ENCODE assay signal across 15 cellular contexts in the genomic region with DNA sequence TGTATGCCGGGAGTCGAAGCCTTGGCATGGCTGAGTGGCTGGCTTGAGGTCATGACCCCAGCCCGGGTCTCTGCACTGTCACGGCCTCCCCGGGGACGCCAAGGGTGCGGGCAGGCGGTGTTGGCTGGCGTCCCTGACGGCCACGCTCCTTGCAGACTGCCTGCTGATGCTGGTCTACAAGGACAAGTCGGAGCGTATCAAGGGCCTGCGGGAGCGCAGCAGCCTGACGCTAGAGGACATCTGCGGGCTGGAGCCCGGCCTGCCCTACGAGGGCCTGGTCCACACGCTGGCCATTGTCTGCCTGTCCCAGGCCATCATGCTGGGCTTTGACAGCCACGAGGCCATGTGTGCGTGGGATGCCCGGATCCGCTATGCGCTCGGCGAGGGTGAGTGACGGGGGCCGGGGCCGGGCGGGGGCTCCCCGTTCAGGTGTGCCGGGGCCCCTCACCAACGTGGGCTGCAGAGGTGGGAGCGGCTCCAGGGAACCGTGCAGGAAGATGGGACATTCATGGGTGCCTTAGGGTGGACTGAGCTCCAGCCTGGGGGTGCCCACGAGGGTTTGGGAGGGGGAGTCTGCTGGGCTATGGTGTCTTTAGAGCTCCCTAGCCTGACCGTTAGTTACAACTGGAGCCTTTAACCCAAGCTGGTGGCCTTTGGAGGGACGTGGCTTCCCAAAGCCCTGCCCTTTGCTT. TPM values are rescaled to one million over a fixed set of nuclear protein-coding genes. Genes with fewer than 3 reads are reported as not detected.
DNase-seq lines count a peak whose midpoint lies in the region; ATAC-seq and TF ChIP-seq lines count a peak whose summit lies in the region.
"Had no signal": no experiment of that assay in that cellular context is flagged by ENCODE, and none has a peak within 500 bp of the region (broad histone marks: within the 10 kb centered on the region; RNA-seq: fewer than 3 reads in every experiment).

No MANE protein-coding gene starts in this region.

- H3K79me1 ChIP-seq in trophoblast cell (ENCODE audit: low read length), result no peaks in the 10 kb centered on the region

- DNase-seq in GM23338 (ENCODE audit: low spot score) (no peak), epithelial cell of esophagus (ENCODE audit: low read depth) (peak; percentile 47), right atrium auricular region (ENCODE audit: low spot score) (no peak), GM13976 (ENCODE audit: low spot score) (no peak), trophoblast cell (no peak)
- DNase-seq: CD4-positive, alpha-beta memory T cell; NCI-H1436; NCI-H2081; NCI-H510A treated with DMSO at 0.1 percent for 48 hours; SJCRH30 had no signal

- no peak overlapping the region for H3K4me3 Mint-ChIP-seq in GM23338
- H3K4me3 Mint-ChIP-seq: CD4-positive, alpha-beta memory T cell had no signal

- peaks cover 48% of the 10 kb centered on the region for H3K27me3 Mint-ChIP-seq in GM23338 (ENCODE audit: insufficient read depth, low read depth, poor library complexity)

- H4K12ac ChIP-seq in trophoblast cell (ENCODE audit: low read depth, low read length), result no peak overlapping the region

- H3K4ac ChIP-seq in trophoblast cell (ENCODE audit: low read depth, low read length), result no peak overlapping the region

- in situ Hi-C loops in GM13976 (cut with MboI; ENCODE audit: low sequenced_read_pairs, unreplicated experiment), result no loop called here

- H3K27me3 ChIP-seq in GM23338 (ENCODE audit: insufficient read depth) (peaks cover 17% of the 10 kb centered on the region), right atrium auricular region (no peaks in the 10 kb centered on the region), parathyroid adenoma (ENCODE audit: control insufficient read depth, insufficient read depth, low read length) (no peaks in the 10 kb centered on the region), trophoblast cell (ENCODE audit: insufficient read depth, low read length) (no peaks in the 10 kb centered on the region)
- H3K27me3 ChIP-seq: SJCRH30 had no signal

- no peaks in the 10 kb centered on the region for H4K20me1 ChIP-seq in GM23338 (replicated peaks; ENCODE audit: insufficient read depth)

- WGBS in trophoblast cell (ENCODE audit: extremely low coverage, insufficient coverage, insufficient read length), result no CpG with 5 or more reads among the region's 39 CpGs

- no peak overlapping the region for H2BK5ac ChIP-seq in trophoblast cell (ENCODE audit: low read depth, low read length, poor library complexity)

- H3K23ac ChIP-seq in trophoblast cell (ENCODE audit: low read length), result no peak overlapping the region

- H3F3A ChIP-seq in GM23338 (replicated peaks; ENCODE audit: low read depth), result no peaks in the 10 kb centered on the region

- H3K27ac Mint-ChIP-seq in GM23338, result no peak overlapping the region
- H3K27ac Mint-ChIP-seq: CD4-positive, alpha-beta memory T cell had no signal

- no peak overlapping the region for H3K27ac ChIP-seq in GM23338 (ENCODE audit: low read depth)
- H3K27ac ChIP-seq in right atrium auricular region, result peak overlapping the region; percentile 29 to 77
- peak overlapping the region; percentile 8 for H3K27ac ChIP-seq in parathyroid adenoma
- no peak overlapping the region for H3K27ac ChIP-seq in trophoblast cell (ENCODE audit: low read depth, low read length)
- H3K27ac ChIP-seq: SJCRH30 had no signal

- no peaks in the 10 kb centered on the region for H3K36me3 Mint-ChIP-seq in GM23338 (ENCODE audit: low read depth)
- H3K36me3 Mint-ChIP-seq: CD4-positive, alpha-beta memory T cell had no signal

- H3K4me1 Mint-ChIP-seq in GM23338, result peaks cover 3% of the 10 kb centered on the region; the same call in 1 of the 3 replicates
- H3K4me1 Mint-ChIP-seq: CD4-positive, alpha-beta memory T cell had no signal

- H3K4me3 ChIP-seq in GM23338, result no peak overlapping the region
- H3K4me3 ChIP-seq in epithelial cell of esophagus (ENCODE audit: low read length), result no peak overlapping the region
- no peak overlapping the region for H3K4me3 ChIP-seq in right atrium auricular region
- H3K4me3 ChIP-seq in parathyroid adenoma (ENCODE audit: low read depth, low read length), result no peak overlapping the region
- no peak overlapping the region for H3K4me3 ChIP-seq in trophoblast cell (ENCODE audit: low read depth, low read length)
- H3K4me3 ChIP-seq: SJCRH30 had no signal

- no peaks in the 10 kb centered on the region for H3K79me2 ChIP-seq in GM23338 (replicated peaks; ENCODE audit: insufficient read depth)
- no peaks in the 10 kb centered on the region for H3K79me2 ChIP-seq in parathyroid adenoma
- no peaks in the 10 kb centered on the region for H3K79me2 ChIP-seq in trophoblast cell (ENCODE audit: control insufficient read depth, insufficient read depth, low read length, poor library complexity)

- ATAC-seq in GM23338 (peak; percentile 21; the same call in 2 of the 3 replicates), GM21423 (IDR thresholded peaks at IDR 0.05; ENCODE audit: unreplicated experiment) (no peak), HG02981 (IDR thresholded peaks at IDR 0.05; ENCODE audit: unreplicated experiment) (no peak)
- ATAC-seq: HCT116 had no signal

- TF ChIP-seq CTCF in GM23338 (conservative IDR thresholded peaks at IDR 0.05; ENCODE audit: low read depth in 2 of 2), result no peak
- TF ChIP-seq CTCF in epithelial cell of esophagus (IDR thresholded peaks at IDR 0.05; ENCODE audit: insufficient read depth, low read depth, low read length, missing control alignments), result no peak
- TF ChIP-seq CTCF in right atrium auricular region (IDR thresholded peaks at IDR 0.05), result no peak
- no peak for TF ChIP-seq CTCF in parathyroid adenoma (IDR thresholded peaks at IDR 0.05)
- TF ChIP-seq CTCF in GM13976 (IDR thresholded peaks at IDR 0.05; ENCODE audit: borderline replicate concordance, control extremely low read depth, extremely low read depth, insufficient read depth, missing control alignments), result no peak

- no peaks in the 10 kb centered on the region for H3K9me3 ChIP-seq in right atrium auricular region
- H3K9me3 ChIP-seq in parathyroid adenoma (ENCODE audit: control insufficient read depth, low read length), result no peaks in the 10 kb centered on the region
- peaks cover 7% of the 10 kb centered on the region for H3K9me3 ChIP-seq in trophoblast cell (ENCODE audit: insufficient read depth, low read depth, low read length)
- H3K9me3 ChIP-seq: SJCRH30 had no signal

- H3K14ac ChIP-seq in trophoblast cell (ENCODE audit: low read length), result no peak overlapping the region

- H2AK5ac ChIP-seq in trophoblast cell (ENCODE audit: low read length), result no peak overlapping the region

- no peak overlapping the region for H3K18ac ChIP-seq in trophoblast cell (ENCODE audit: low read length)

- H3K9ac ChIP-seq in parathyroid adenoma, result no peak overlapping the region
- no peak overlapping the region for H3K9ac ChIP-seq in trophoblast cell (ENCODE audit: low read length)

- no peak overlapping the region for H4K8ac ChIP-seq in trophoblast cell (ENCODE audit: low read depth, low read length)

- no peak overlapping the region for H2BK12ac ChIP-seq in trophoblast cell (ENCODE audit: low read length)

- H4K91ac ChIP-seq in trophoblast cell (ENCODE audit: low read depth, low read length), result no peak overlapping the region

- H2AFZ ChIP-seq in GM23338, result no peak overlapping the region
- peak overlapping the region; percentile 38 for H2AFZ ChIP-seq in parathyroid adenoma
- no peak overlapping the region for H2AFZ ChIP-seq in trophoblast cell (ENCODE audit: insufficient read depth, low read length, poor library complexity)

- no peaks in the 10 kb centered on the region for H3K9me3 Mint-ChIP-seq in GM23338
- H3K9me3 Mint-ChIP-seq: CD4-positive, alpha-beta memory T cell had no signal

- no peak overlapping the region for H2BK120ac ChIP-seq in trophoblast cell (ENCODE audit: insufficient read depth, low read length, poor library complexity)

- H3K4me2 ChIP-seq in GM23338, result no peak overlapping the region
- no peak overlapping the region for H3K4me2 ChIP-seq in parathyroid adenoma (ENCODE audit: low read length)
- no peak overlapping the region for H3K4me2 ChIP-seq in trophoblast cell (ENCODE audit: low read length)

- H3K4me1 ChIP-seq in GM23338 (ENCODE audit: insufficient read depth), result no peaks in the 10 kb centered on the region
- peaks cover 0 to 29% of the 10 kb centered on the region in 2 donors for H3K4me1 ChIP-seq in right atrium auricular region
- no peaks in the 10 kb centered on the region for H3K4me1 ChIP-seq in parathyroid adenoma
- H3K4me1 ChIP-seq in trophoblast cell (ENCODE audit: control insufficient read depth in 1 of 2, insufficient read depth in 2 of 2, low read length in 2 of 2), result no peaks in the 10 kb centered on the region

- H3K36me3 ChIP-seq in GM23338 (ENCODE audit: insufficient read depth), result no peaks in the 10 kb centered on the region
- H3K36me3 ChIP-seq in right atrium auricular region, result peaks cover 14% of the 10 kb centered on the region
- H3K36me3 ChIP-seq in parathyroid adenoma (ENCODE audit: control insufficient read depth, insufficient read depth, low read length), result no peaks in the 10 kb centered on the region
- H3K36me3 ChIP-seq in trophoblast cell (ENCODE audit: control insufficient read depth in 1 of 2, insufficient read depth in 2 of 2, low read length in 2 of 2), result no peaks in the 10 kb centered on the region
- H3K36me3 ChIP-seq: SJCRH30 had no signal

- no peaks in the 10 kb centered on the region for H3K9me2 ChIP-seq in GM23338 (ENCODE audit: insufficient read depth)

RNA-seq across cellular contexts. Expression of gene DOK7, which starts 10.3 kb away (rescaled TPM):
- 0.52 and 0.54 TPM in 2 replicates for total RNA-seq in GM23338 (2014; rRNA removed; shearing (Covaris generic))
- polyA plus RNA-seq in GM23338 (2016; fragmentation: Nextera tagmentation; extraction: Ambion mirVana), result 0.31 and 0.34 TPM in 2 replicates
- total RNA-seq in right atrium auricular region, result 10 to 100 TPM; 31.0 to 68.9 TPM
- 0.33 and 0.49 TPM in 2 replicates for polyA plus RNA-seq in trophoblast cell (2013)
- total RNA-seq: CD4-positive, alpha-beta memory T cell; HT1080 had no signal

RNA-seq across cellular contexts. Expression of gene HGFAC, which starts 31.6 kb away (rescaled TPM):
- total RNA-seq in GM23338 (2014; rRNA removed; shearing (Covaris generic)), result 0.94 TPM in 1 of 2 replicates, not detected in the other
- polyA plus RNA-seq in GM23338 (2016; fragmentation: Nextera tagmentation; extraction: Ambion mirVana), result not detected in 2 replicates
- not detected for total RNA-seq in right atrium auricular region
- 0.40 and 0.51 TPM in 2 replicates for polyA plus RNA-seq in trophoblast cell (2013)
- total RNA-seq: HT1080 had no signal
- polyA plus RNA-seq: CD4-positive, alpha-beta memory T cell had no signal

RNA-seq across cellular contexts. Expression of gene LRPAP1, which starts 58.8 kb away (rescaled TPM):
- total RNA-seq in GM23338 (2014; rRNA removed; shearing (Covaris generic)), result 70.2 and 82.5 TPM in 2 replicates
- 57.2 and 63.0 TPM in 2 replicates for polyA plus RNA-seq in GM23338 (2016; fragmentation: Nextera tagmentation; extraction: Ambion mirVana)
- total RNA-seq in right atrium auricular region, result 100 to 1,000 TPM; 256 to 321 TPM
- polyA plus RNA-seq in trophoblast cell (2013), result 118 and 123 TPM in 2 replicates

Comparison
In these comparisons a context has a peak if more than half of its experiments do, and no peak if none do; other contexts are left out.
1. H3K27ac ChIP-seq: peak in right atrium auricular region (2 of 2) and parathyroid adenoma (single experiment); none in GM23338 (single experiment) and trophoblast cell (single experiment).
2. RNA of gene DOK7, which starts 10.3 kb away (total RNA-seq): 31.0 to 68.9 TPM in right atrium auricular region; 0.52 to 0.54 TPM in GM23338; every median in the first group is over 10 times any median in the second.